11 cellular contexts compared by ENCODE assay signal in genomic region chr2:233409286-233409991, GRCh38. TPM values are rescaled to one million over a fixed set of nuclear protein-coding genes. Genes with fewer than 3 reads are reported as not detected.
DNase-seq lines count a peak whose midpoint lies in the region; ATAC-seq and TF ChIP-seq lines count a peak whose summit lies in the region.
"Had no signal": no experiment of that assay in that cellular context is flagged by ENCODE, and none has a peak within 500 bp of the region (broad histone marks: within the 10 kb centered on the region; RNA-seq: fewer than 3 reads in every experiment).

No MANE protein-coding gene starts in this region.

- H3K27ac ChIP-seq in gastroesophageal sphincter (peak overlapping the region in 2 of 4 donors; percentile 70 to 71), psoas muscle (peak overlapping the region; percentile 24)
- H3K27ac ChIP-seq: SK-N-MC had no signal

- POLR2A ChIA-PET in Caco-2 (lab: Charles Lee), result no interaction called here

- H3K4me3 Mint-ChIP-seq in Caco-2 (ENCODE audit: unreplicated experiment), result no peak overlapping the region

- DNase-seq in Caco-2 (no peak), T-helper 22 cell (ENCODE audit: low read depth) (peak; percentile 25), psoas muscle (no peak), NCI-H146 treated with DMSO at 0.1 percent for 48 hours (lab: John Stamatoyannopoulos, UW; ENCODE audit: unreplicated experiment) (no peak)
- no peak for DNase-seq in stimulated activated CD4-positive, alpha-beta T cell treated with anti-CD3 and anti-CD28 coated beads, Interleukin-4, amount 100 ng/mL, for 1 hour
- DNase-seq: NCI-H187 treated with DMSO at 0.1 percent for 48 hours; stimulated activated CD8-positive, alpha-beta memory T cell treated with anti-CD3 and anti-CD28 coated beads, Interleukin-4, amount 100 ng/mL, for 48 hours had no signal

- ATAC-seq in gastroesophageal sphincter (peak; percentile 34), psoas muscle (no peak), GM21825 (IDR thresholded peaks at IDR 0.05; ENCODE audit: unreplicated experiment) (no peak), GM19455 (IDR thresholded peaks at IDR 0.05; ENCODE audit: unreplicated experiment) (no peak)

- H3K9me3 ChIP-seq in Caco-2 (peaks cover 7% of the 10 kb centered on the region; the same call in 1 of the 2 replicates), gastroesophageal sphincter (peaks cover 0 to 12% (median 0%) of the 10 kb centered on the region in 3 donors), psoas muscle (peaks cover 10% of the 10 kb centered on the region)

- H3K36me3 ChIP-seq in Caco-2 (ENCODE audit: control insufficient read depth, insufficient read depth, low read length) (no peaks in the 10 kb centered on the region), gastroesophageal sphincter (no peaks in the 10 kb centered on the region), psoas muscle (ENCODE audit: insufficient read depth in 1 of 2, low read depth in 1 of 2) (no peaks in the 10 kb centered on the region)

- peaks cover 56% of the 10 kb centered on the region for H3K36me3 Mint-ChIP-seq in Caco-2 (ENCODE audit: insufficient read depth, unreplicated experiment)

- H3K4me1 ChIP-seq in Caco-2 (peaks cover 10% of the 10 kb centered on the region), gastroesophageal sphincter (peaks cover 4 to 50% (median 7%) of the 10 kb centered on the region in 3 donors), psoas muscle (peaks cover 27% of the 10 kb centered on the region)

- 27 to 40% methylated on average over 6 of the region's 6 CpGs for WGBS in gastroesophageal sphincter (ENCODE audit: low coverage in 1 of 2), 2 donors
- WGBS in psoas muscle, 3 donors, result 21 to 32% (median 26%) methylated on average over 6 of the region's 6 CpGs

- no peaks in the 10 kb centered on the region for H3K9me3 Mint-ChIP-seq in Caco-2 (ENCODE audit: unreplicated experiment)

- H3K27me3 Mint-ChIP-seq in Caco-2 (ENCODE audit: insufficient read depth, unreplicated experiment), result no peaks in the 10 kb centered on the region

- no peak for TF ChIP-seq POLR2A in gastroesophageal sphincter (IDR thresholded peaks at IDR 0.05)

- no peaks in the 10 kb centered on the region for H3K27me3 ChIP-seq in Caco-2 (replicated peaks; ENCODE audit: control insufficient read depth, insufficient read depth, low read length)
- H3K27me3 ChIP-seq in gastroesophageal sphincter, result no peaks in the 10 kb centered on the region
- H3K27me3 ChIP-seq in psoas muscle (ENCODE audit: insufficient read depth in 3 of 3, low read length in 2 of 3), result no peaks in the 10 kb centered on the region

- no peak overlapping the region for H3K4me3 ChIP-seq in Caco-2 (ENCODE audit: low read depth, low read length)
- no peak overlapping the region for H3K4me3 ChIP-seq in gastroesophageal sphincter
- H3K4me3 ChIP-seq in psoas muscle, result no peak overlapping the region
- H3K4me3 ChIP-seq: SK-N-MC had no signal

- TF ChIP-seq EP300 in gastroesophageal sphincter (IDR thresholded peaks at IDR 0.05), result no peak

- TF ChIP-seq CTCF in Caco-2 (IDR thresholded peaks at IDR 0.05; ENCODE audit: insufficient read depth in 1 of 2, low read depth in 1 of 2, low read length in 1 of 2, severe bottlenecking in 1 of 2, unreplicated experiment in 1 of 2), result no peak
- no peak for TF ChIP-seq CTCF in gastroesophageal sphincter (IDR thresholded peaks at IDR 0.05)
- TF ChIP-seq CTCF in psoas muscle (IDR thresholded peaks at IDR 0.05), result no peak

- intact Hi-C loops in Caco-2 (cut with micrococcal nuclease; ENCODE audit: unreplicated experiment) (no loop called here), psoas muscle (cut with DNase I) (loop anchor here in 1 of 2 donors (5.0 kb wide), 1 partner anchor 57 kb away; the partner anchor contains the start of gene DGKD)

- peak overlapping the region; percentile 50 for H3K27ac Mint-ChIP-seq in Caco-2 (ENCODE audit: unreplicated experiment)

- BruUV-seq in Caco-2 (replicated peaks; lab: Mats Ljungman, UMichigan), result no TSS peak

- H3K4me1 Mint-ChIP-seq in Caco-2 (ENCODE audit: low read depth, unreplicated experiment), result peaks cover 15% of the 10 kb centered on the region

- CTCF ChIA-PET in Caco-2 (lab: Charles Lee), result no interaction called here

RNA-seq across cellular contexts. Expression of gene DGKD, which starts 55.1 kb away (rescaled TPM):
- total RNA-seq in Caco-2 (2022), result 105 and 108 TPM in 2 replicates
- total RNA-seq in gastroesophageal sphincter, result 10 to 100 TPM in 3 of 4 donors, 1 to 10 TPM in 1; 9.1 to 21.9 (median 17.8) TPM
- 100 to 1,000 TPM in 3 of 4 donors, 10 to 100 TPM in 1; 77.9 to 365 (median 244) TPM for total RNA-seq in psoas muscle
- polyA plus RNA-seq in psoas muscle, result 100 to 1,000 TPM in 1 of 3 donors, 10 to 100 TPM in 2; 59.4 to 310 (median 59.6) TPM
